In genomic region chr15:69412274-69412673, GRCh38 we compare ENCODE assay signal across 1 cellular context.
A peak's percentile ranks its signal among the peaks of the same experiment; 100 is the strongest.
TF ChIP-seq lines count a peak whose summit lies in the region.

No MANE protein-coding gene starts in this region.

TF ChIP-seq in IMR-90, 13 proteins besides CTCF, POLR2A, EP300 and RAD21:
- TF ChIP-seq MAFK (IDR thresholded peaks at IDR 0.05; ENCODE audit: low read depth, low read length): 0 out of 2 replicates have a peak, but pooled peaks have one; percentile 39
- TF ChIP-seq MXI1 (IDR thresholded peaks at IDR 0.05; ENCODE audit: borderline replicate concordance, low read depth, low read length): no peak
TF ChIP-seq in IMR-90: peak in this region for 1.
